Comparison of ENCODE assay signal across 8 cellular contexts in genomic region chr16:30445149-30445407, GRCh38. TPM values are rescaled to one million over a fixed set of nuclear protein-coding genes. Genes with fewer than 3 reads are reported as not detected.
A peak's percentile ranks its signal among the peaks of the same experiment; 100 is the strongest.
DNase-seq lines count a peak whose midpoint lies in the region; ATAC-seq and TF ChIP-seq lines count a peak whose summit lies in the region.

No MANE protein-coding gene starts in this region.

- H3K36me3 Mint-ChIP-seq in GM23338 (ENCODE audit: low read depth), result peaks cover 26% of the 10 kb centered on the region
- H3K36me3 Mint-ChIP-seq in stimulated activated naive B cell treated with anti-CD40 and anti-IgM and Interleukin-4, amounts not matched to agents 10 μg/mL and 1 μg/mL and 100 μg/mL, for 72 hours, result peaks cover 24 to 30% of the 10 kb centered on the region in 2 donors

- no peak for TF ChIP-seq EP300 in gastroesophageal sphincter (IDR thresholded peaks at IDR 0.05)

- peaks cover 7% of the 10 kb centered on the region for H3K9me2 ChIP-seq in GM23338 (ENCODE audit: insufficient read depth)

- TF ChIP-seq POLR2A in gastroesophageal sphincter (IDR thresholded peaks at IDR 0.05), result no peak

- peak overlapping the region; percentile 74 for H3K4me3 Mint-ChIP-seq in GM23338
- H3K4me3 Mint-ChIP-seq in stimulated activated naive B cell treated with anti-CD40 and anti-IgM and Interleukin-4, amounts not matched to agents 10 μg/mL and 1 μg/mL and 100 μg/mL, for 72 hours, result peak overlapping the region; percentile 87 to 94

- no peaks in the 10 kb centered on the region for H3K36me3 ChIP-seq in GM23338 (ENCODE audit: insufficient read depth)
- H3K36me3 ChIP-seq in SJCRH30, result peaks cover 16% of the 10 kb centered on the region
- peaks cover 0 to 21% of the 10 kb centered on the region in 2 donors for H3K36me3 ChIP-seq in gastroesophageal sphincter

- H3K4me1 ChIP-seq in GM23338 (ENCODE audit: insufficient read depth) (peaks cover 14% of the 10 kb centered on the region; the same call in 1 of the 2 replicates), SJCRH30 (no peaks in the 10 kb centered on the region; the same call in 1 of the 2 replicates), gastroesophageal sphincter (peaks cover 0 to 31% (median 5%) of the 10 kb centered on the region in 3 donors)

- no peak for TF ChIP-seq CTCF in GM23338 (conservative IDR thresholded peaks at IDR 0.05; ENCODE audit: low read depth in 2 of 2)
- TF ChIP-seq CTCF in gastroesophageal sphincter (IDR thresholded peaks at IDR 0.05), result no peak

- WGBS in gastroesophageal sphincter (ENCODE audit: low coverage in 1 of 2), 2 donors, result no CpG with 5 or more reads among the region's 11 CpGs

- peak overlapping the region; percentile 77 for H3K4me3 ChIP-seq in GM23338
- H3K4me3 ChIP-seq in SJCRH30, result peak overlapping the region; percentile 92
- H3K4me3 ChIP-seq in gastroesophageal sphincter, result peak overlapping the region; percentile 86 to 94

- ATAC-seq in GM23338 (no peak), gastroesophageal sphincter (no peak), GM19455 (IDR thresholded peaks at IDR 0.05; ENCODE audit: unreplicated experiment) (no peak)
- peak in 1 of 2 donors; percentile 17 for ATAC-seq in stimulated activated naive B cell treated with anti-CD40 and anti-IgM and Interleukin-4, amounts not matched to agents 10 μg/mL and 1 μg/mL and 100 μg/mL, for 72 hours (replicated peaks)

- H3K9me3 ChIP-seq in SJCRH30 (replicated peaks) (no peaks in the 10 kb centered on the region), gastroesophageal sphincter (no peaks in the 10 kb centered on the region)

- DNase-seq in GM23338 (ENCODE audit: low spot score) (no peak), SJCRH30 (no peak), mucosa of gallbladder (ENCODE audit: low spot score) (no peak), NCI-H2227 (lab: John Stamatoyannopoulos, UW; ENCODE audit: unreplicated experiment) (no peak), inferior parietal cortex (ENCODE audit: extremely low spot score) (no peak)
- no peak for DNase-seq in stimulated activated naive B cell treated with anti-CD40 and anti-IgM and Interleukin-4, amounts not matched to agents 10 μg/mL and 1 μg/mL and 100 μg/mL, for 72 hours

- peaks cover 6% of the 10 kb centered on the region; the same call in 1 of the 2 replicates for H3F3A ChIP-seq in GM23338 (replicated peaks; ENCODE audit: low read depth)

- peaks cover 13% of the 10 kb centered on the region for H3K79me2 ChIP-seq in GM23338 (replicated peaks; ENCODE audit: insufficient read depth)

- peak overlapping the region; percentile 57; the same call in 1 of the 2 replicates for H2AFZ ChIP-seq in GM23338

- peaks cover 11% of the 10 kb centered on the region for H3K27me3 Mint-ChIP-seq in GM23338 (ENCODE audit: insufficient read depth, low read depth, poor library complexity)
- H3K27me3 Mint-ChIP-seq in stimulated activated naive B cell treated with anti-CD40 and anti-IgM and Interleukin-4, amounts not matched to agents 10 μg/mL and 1 μg/mL and 100 μg/mL, for 72 hours, result no peaks in the 10 kb centered on the region

- H3K27me3 ChIP-seq in GM23338 (ENCODE audit: insufficient read depth), result no peaks in the 10 kb centered on the region
- H3K27me3 ChIP-seq in SJCRH30, result no peaks in the 10 kb centered on the region
- no peaks in the 10 kb centered on the region for H3K27me3 ChIP-seq in gastroesophageal sphincter

- H4K20me1 ChIP-seq in GM23338 (replicated peaks; ENCODE audit: insufficient read depth), result peaks cover 8% of the 10 kb centered on the region

- peaks cover 19% of the 10 kb centered on the region; the same call in 2 of the 3 replicates for H3K9me3 Mint-ChIP-seq in GM23338
- H3K9me3 Mint-ChIP-seq in stimulated activated naive B cell treated with anti-CD40 and anti-IgM and Interleukin-4, amounts not matched to agents 10 μg/mL and 1 μg/mL and 100 μg/mL, for 72 hours, result peaks cover 0 to 5% of the 10 kb centered on the region in 2 donors

- peak overlapping the region; percentile 84 for H3K4me2 ChIP-seq in GM23338

- H3K4me1 Mint-ChIP-seq in GM23338, result peaks cover 25% of the 10 kb centered on the region
- peaks cover 26 to 60% of the 10 kb centered on the region in 2 donors for H3K4me1 Mint-ChIP-seq in stimulated activated naive B cell treated with anti-CD40 and anti-IgM and Interleukin-4, amounts not matched to agents 10 μg/mL and 1 μg/mL and 100 μg/mL, for 72 hours

- H3K27ac ChIP-seq in GM23338 (ENCODE audit: low read depth), result peak overlapping the region; percentile 74
- peak overlapping the region; percentile 78 for H3K27ac ChIP-seq in SJCRH30
- H3K27ac ChIP-seq in gastroesophageal sphincter, result peak overlapping the region; percentile 92 to 98 (median 98)

- H3K27ac Mint-ChIP-seq in GM23338, result no peak overlapping the region
- H3K27ac Mint-ChIP-seq in stimulated activated naive B cell treated with anti-CD40 and anti-IgM and Interleukin-4, amounts not matched to agents 10 μg/mL and 1 μg/mL and 100 μg/mL, for 72 hours, result peak overlapping the region; percentile 97

TF ChIP-seq in GM23338, 12 proteins besides CTCF, POLR2A, EP300 and RAD21 (continues in another document):
- no peak for TF ChIP-seq EZH2phosphoT487 (IDR thresholded peaks at IDR 0.05; ENCODE audit: unreplicated experiment)
- TF ChIP-seq ZNF331 (CRISPR knock-in tag; IDR thresholded peaks at IDR 0.05; ENCODE audit: low read depth), result no peak
- no peak for TF ChIP-seq ZNF114 (CRISPR knock-in tag; IDR thresholded peaks at IDR 0.05)

RNA-seq across cellular contexts. Expression of gene SEPHS2, which starts 0.6 kb away (rescaled TPM):
- 35.2 and 43.0 TPM in 2 replicates for total RNA-seq in GM23338 (2014; rRNA removed; shearing (Covaris generic))
- 27.3 and 29.7 TPM in 2 replicates for polyA plus RNA-seq in GM23338 (2016; fragmentation: Nextera tagmentation; extraction: Ambion mirVana)
- 18.2 and 22.9 TPM in 2 replicates for total RNA-seq in SJCRH30 (2014; rRNA removed; shearing (Covaris generic))
- 10 to 100 TPM; 21.6 to 36.1 (median 25.2) TPM for total RNA-seq in gastroesophageal sphincter
- 112 TPM for total RNA-seq in mucosa of gallbladder

RNA-seq across cellular contexts. Expression of gene DCTPP1, which starts 15.2 kb away (rescaled TPM):
- total RNA-seq in GM23338 (2014; rRNA removed; shearing (Covaris generic)), result 46.1 and 54.1 TPM in 2 replicates
- polyA plus RNA-seq in GM23338 (2016; fragmentation: Nextera tagmentation; extraction: Ambion mirVana), result 51.7 and 58.3 TPM in 2 replicates
- 80.0 and 88.5 TPM in 2 replicates for total RNA-seq in SJCRH30 (2014; rRNA removed; shearing (Covaris generic))
- 10 to 100 TPM; 10.9 to 17.4 (median 13.8) TPM for total RNA-seq in gastroesophageal sphincter
- 53.3 TPM for total RNA-seq in mucosa of gallbladder

RNA-seq across cellular contexts. Expression of gene ITGAL, which starts 27.5 kb away (rescaled TPM):
- 0.07 TPM in 1 of 2 replicates, not detected in the other for total RNA-seq in GM23338 (2014; rRNA removed; shearing (Covaris generic))
- polyA plus RNA-seq in GM23338 (2016; fragmentation: Nextera tagmentation; extraction: Ambion mirVana), result 0.05 and 0.43 TPM in 2 replicates
- not detected in 2 replicates for total RNA-seq in SJCRH30 (2014; rRNA removed; shearing (Covaris generic))
- 1 to 10 TPM in 2 of 4 donors, under 1 TPM in 2; 0.30 to 4.2 (median 0.97) TPM for total RNA-seq in gastroesophageal sphincter
- 16.7 TPM for total RNA-seq in mucosa of gallbladder

RNA-seq across cellular contexts. Expression of gene ZNF771, which starts 37.7 kb away (rescaled TPM):
- total RNA-seq in GM23338 (2014; rRNA removed; shearing (Covaris generic)), result 12.0 and 16.1 TPM in 2 replicates
- 10.8 and 12.7 TPM in 2 replicates for polyA plus RNA-seq in GM23338 (2016; fragmentation: Nextera tagmentation; extraction: Ambion mirVana)
- 10.4 and 14.0 TPM in 2 replicates for total RNA-seq in SJCRH30 (2014; rRNA removed; shearing (Covaris generic))
- total RNA-seq in gastroesophageal sphincter (10 to 100 TPM; 17.6 to 29.3 (median 19.5) TPM), mucosa of gallbladder (21.9 TPM)

RNA-seq across cellular contexts. Expression of gene ZNF48, which starts 49.9 kb away (rescaled TPM):
- 37.9 and 44.3 TPM in 2 replicates for total RNA-seq in GM23338 (2014; rRNA removed; shearing (Covaris generic))
- 4.8 and 6.2 TPM in 2 replicates for polyA plus RNA-seq in GM23338 (2016; fragmentation: Nextera tagmentation; extraction: Ambion mirVana)
- total RNA-seq in SJCRH30 (2014; rRNA removed; shearing (Covaris generic)), result 9.3 and 10.1 TPM in 2 replicates
- 10 to 100 TPM in 3 of 4 donors, 1 to 10 TPM in 1; 7.9 to 17.5 (median 12.2) TPM for total RNA-seq in gastroesophageal sphincter
- 11.8 TPM for total RNA-seq in mucosa of gallbladder
